Comparison of ENCODE assay signal across 24 cellular contexts in genomic region chr2:100019499-100019898, GRCh38.
"Had no signal": no experiment of that assay in that cellular context is flagged by ENCODE, and none has a peak within 500 bp of the region (broad histone marks: within the 10 kb centered on the region; RNA-seq: fewer than 3 reads in every experiment).

No MANE protein-coding gene starts in this region.

- DNase-seq: activated CD4-positive, alpha-beta memory T cell treated with anti-CD3 and anti-CD28 coated beads, Interleukin-2, amount 10 ng/mL, durations not matched to agents 7 days and 5 days; activated CD4-positive, alpha-beta T cell treated with anti-CD3 and anti-CD28 coated beads for 48 hours; activated CD8-positive, alpha-beta memory T cell treated with anti-CD3 and anti-CD28 coated beads, Interleukin-2, amount 50 U/mL, for 48 hours; activated gamma-delta T cell treated with Interleukin-2 at 50 U/mL for 16 hours; activated naive CD4-positive, alpha-beta T cell treated with anti-CD3 and anti-CD28 coated beads, Interleukin-2, amount 50 U/mL, for 16 hours; activated T-cell treated with anti-CD3 and anti-CD28 coated beads, Interleukin-2, amount 50 U/mL, for 24 hours; cerebellar nuclear complex; dorsolateral prefrontal cortex; effector memory CD4-positive, alpha-beta T cell; left ventricle myocardium superior; naive thymus-derived CD4-positive, alpha-beta T cell; nucleus accumbens; right cardiac atrium; spleen; stimulated activated naive CD4-positive, alpha-beta T cell treated with Interleukin-2 at 50 U/mL for 16 hours; T-helper 9 cell had no signal

- ATAC-seq: activated CD4-positive, CD25-positive, alpha-beta regulatory T cell treated with anti-CD3 and anti-CD28 coated beads, Interleukin-2, amount 50 U/mL, for 24 hours; activated T-helper 17 cell treated with anti-CD3 and anti-CD28 coated beads, Interleukin-2, amount 50 U/mL, for 72 hours; left ventricle myocardium superior; naive thymus-derived CD4-positive, alpha-beta T cell; right cardiac atrium had no signal

- H3K4me3 Mint-ChIP-seq: activated CD4-positive, alpha-beta memory T cell treated with anti-CD3 and anti-CD28 coated beads, Interleukin-2, amount 10 ng/mL, durations not matched to agents 7 days and 5 days; activated T-cell treated with anti-CD3 and anti-CD28 coated beads, Interleukin-2, amount 50 U/mL, for 24 hours; activated T-helper 17 cell treated with anti-CD3 and anti-CD28 coated beads, Interleukin-2, amount 50 U/mL, for 72 hours; mesothelial cell of epicardium; naive thymus-derived CD4-positive, alpha-beta T cell; neural crest cell; T-helper 1 cell treated with Interleukin-12 subunit alpha and Interleukin-12 subunit beta and Interleukin-4 antibody, amounts not matched to agents 30 μg/mL and 1 μg/mL, for 36 hours had no signal

- H3K4me1 ChIP-seq: tibial nerve had no signal

- H3K9me3 ChIP-seq: spleen, tibial nerve had no signal

- H3K27me3 ChIP-seq: dorsolateral prefrontal cortex, spleen, tibial nerve had no signal

- H3K27me3 Mint-ChIP-seq: activated T-cell treated with anti-CD3 and anti-CD28 coated beads, Interleukin-2, amount 50 U/mL, for 24 hours had no signal

- H3K36me3 ChIP-seq: tibial nerve had no signal

- H3K4me1 Mint-ChIP-seq: activated CD4-positive, alpha-beta memory T cell treated with anti-CD3 and anti-CD28 coated beads, Interleukin-2, amount 10 ng/mL, durations not matched to agents 7 days and 5 days; activated T-helper 17 cell treated with anti-CD3 and anti-CD28 coated beads, Interleukin-2, amount 50 U/mL, for 72 hours; mesothelial cell of epicardium had no signal

- H3K4me3 ChIP-seq: coronary artery, dorsolateral prefrontal cortex, spleen, tibial nerve had no signal

- H3K9me3 Mint-ChIP-seq: activated CD4-positive, alpha-beta memory T cell treated with anti-CD3 and anti-CD28 coated beads, Interleukin-2, amount 10 ng/mL, durations not matched to agents 7 days and 5 days; activated T-cell treated with anti-CD3 and anti-CD28 coated beads, Interleukin-2, amount 50 U/mL, for 24 hours; activated T-helper 17 cell treated with anti-CD3 and anti-CD28 coated beads, Interleukin-2, amount 50 U/mL, for 72 hours; mesothelial cell of epicardium; neural crest cell; T-helper 1 cell treated with Interleukin-12 subunit alpha and Interleukin-12 subunit beta and Interleukin-4 antibody, amounts not matched to agents 30 μg/mL and 1 μg/mL, for 36 hours had no signal

- H3K27ac Mint-ChIP-seq: activated CD4-positive, alpha-beta memory T cell treated with anti-CD3 and anti-CD28 coated beads, Interleukin-2, amount 10 ng/mL, durations not matched to agents 7 days and 5 days; activated T-cell treated with anti-CD3 and anti-CD28 coated beads, Interleukin-2, amount 50 U/mL, for 24 hours; activated T-helper 17 cell treated with anti-CD3 and anti-CD28 coated beads, Interleukin-2, amount 50 U/mL, for 72 hours; mesothelial cell of epicardium; naive thymus-derived CD4-positive, alpha-beta T cell; T-helper 1 cell treated with Interleukin-12 subunit alpha and Interleukin-12 subunit beta and Interleukin-4 antibody, amounts not matched to agents 30 μg/mL and 1 μg/mL, for 36 hours had no signal

- H3K27ac ChIP-seq: dorsolateral prefrontal cortex, tibial nerve, VCaP had no signal

- H3K36me3 Mint-ChIP-seq: mesothelial cell of epicardium had no signal
